In the genomic region with DNA sequence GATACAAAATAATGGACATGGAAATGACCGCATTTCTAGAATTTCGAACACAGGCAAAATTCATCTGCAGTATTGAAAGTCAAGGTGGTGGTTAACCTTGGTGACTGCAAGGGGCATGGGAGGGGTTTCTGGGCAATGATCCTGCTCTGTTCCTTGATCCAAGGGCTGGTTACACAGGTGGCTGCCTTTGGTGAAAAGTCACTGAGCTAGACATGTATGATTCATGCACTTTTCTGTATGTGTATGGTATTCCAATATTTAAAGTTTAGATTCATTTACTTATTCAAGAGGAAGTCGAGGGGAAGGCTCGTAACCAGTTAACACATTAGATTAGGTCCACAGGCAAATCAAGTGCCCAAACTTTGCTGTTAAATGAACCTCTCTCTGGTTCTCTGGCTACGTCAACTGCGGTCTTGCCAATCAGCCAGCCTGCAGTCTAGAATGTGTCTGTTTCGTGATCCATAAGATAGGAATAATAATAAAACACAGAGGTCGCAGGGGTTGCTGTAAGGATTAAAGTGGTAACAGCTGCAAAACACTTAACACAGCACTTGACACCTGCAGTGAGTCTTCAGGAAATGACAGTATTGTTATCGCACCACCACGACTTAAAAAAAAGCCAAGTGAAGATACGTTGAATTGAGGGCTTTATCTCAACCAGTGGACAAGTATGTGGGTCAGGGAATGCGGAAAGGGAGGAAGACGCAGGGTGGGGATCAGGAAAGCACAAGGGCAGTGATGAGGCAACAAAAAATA, we compare ENCODE assay signal across 13 cellular contexts.
A peak's percentile ranks its signal among the peaks of the same experiment; 100 is the strongest.
DNase-seq lines count a peak whose midpoint lies in the region; ATAC-seq lines count a peak whose summit lies in the region.
"Had no signal": no experiment of that assay in that cellular context is flagged by ENCODE, and none has a peak within 500 bp of the region (broad histone marks: within the 10 kb centered on the region; RNA-seq: fewer than 3 reads in every experiment).

No MANE protein-coding gene starts in this region.

- H3K27ac Mint-ChIP-seq in T-cell, result peak overlapping the region in 1 of 2 donors; percentile 22
- H3K27ac Mint-ChIP-seq in stimulated activated memory B cell treated with anti-CD40 and anti-IgM and Interleukin-4, amounts not matched to agents 10 μg/mL and 1 μg/mL and 100 μg/mL, for 72 hours, result peak overlapping the region; percentile 53
- H3K27ac Mint-ChIP-seq: activated CD4-positive, alpha-beta T cell treated with anti-CD3 and anti-CD28 coated beads for 36 hours; activated T-cell treated with anti-CD3 and anti-CD28 coated beads, Interleukin-2, amount 50 U/mL, for 72 hours had no signal

- no peaks in the 10 kb centered on the region for H3K36me3 Mint-ChIP-seq in T-cell
- peaks cover 62% of the 10 kb centered on the region for H3K36me3 Mint-ChIP-seq in stimulated activated memory B cell treated with anti-CD40 and anti-IgM and Interleukin-4, amounts not matched to agents 10 μg/mL and 1 μg/mL and 100 μg/mL, for 72 hours

- peaks cover 13 to 17% (median 15%) of the 10 kb centered on the region in 3 donors for H3K4me1 Mint-ChIP-seq in T-cell
- H3K4me1 Mint-ChIP-seq in stimulated activated memory B cell treated with anti-CD40 and anti-IgM and Interleukin-4, amounts not matched to agents 10 μg/mL and 1 μg/mL and 100 μg/mL, for 72 hours, result peaks cover 77% of the 10 kb centered on the region
- H3K4me1 Mint-ChIP-seq: activated CD4-positive, alpha-beta T cell treated with anti-CD3 and anti-CD28 coated beads for 36 hours had no signal

- CTCF ChIA-PET in T-cell (lab: Charles Lee), result no interaction called here

- POLR2A ChIA-PET in T-cell (lab: Charles Lee), result no interaction called here

- peak overlapping the region in 2 of 3 donors; percentile 11 to 17 for H3K4me3 Mint-ChIP-seq in T-cell
- H3K4me3 Mint-ChIP-seq in stimulated activated memory B cell treated with anti-CD40 and anti-IgM and Interleukin-4, amounts not matched to agents 10 μg/mL and 1 μg/mL and 100 μg/mL, for 72 hours, result peak overlapping the region; percentile 10
- H3K4me3 Mint-ChIP-seq: activated CD4-positive, alpha-beta T cell treated with anti-CD3 and anti-CD28 coated beads for 36 hours had no signal

- DNase-seq in activated T-cell treated with anti-CD3 and anti-CD28 coated beads for 24 hours (ENCODE audit: low read depth) (peak; percentile 2), activated T-cell treated with anti-CD3 and anti-CD28 coated beads for 4 hours (no peak), T-cell (peak in 3 of 34 experiments; percentile 1 to 9 (median 3)), kidney glomerular epithelial cell (lab: John Stamatoyannopoulos, UW) (peak; percentile 10), NK-92 (lab: John Stamatoyannopoulos, UW; ENCODE audit: unreplicated experiment) (no peak), HUDEP-2 (lab: John Stamatoyannopoulos, UW; ENCODE audit: unreplicated experiment in 76 of 76) (no peak)
- DNase-seq: activated CD4-positive, alpha-beta T cell treated with anti-CD3 and anti-CD28 coated beads for 36 hours; activated T-cell treated with anti-CD3 and anti-CD28 coated beads, Interleukin-2, amount 50 U/mL, for 72 hours; aorta; left colon; T-helper 1 cell had no signal

- peaks cover 0 to 11% of the 10 kb centered on the region in 2 donors for H3K27me3 Mint-ChIP-seq in T-cell
- no peaks in the 10 kb centered on the region for H3K27me3 Mint-ChIP-seq in stimulated activated memory B cell treated with anti-CD40 and anti-IgM and Interleukin-4, amounts not matched to agents 10 μg/mL and 1 μg/mL and 100 μg/mL, for 72 hours

- H3K9me3 Mint-ChIP-seq in T-cell, result no peaks in the 10 kb centered on the region
- no peaks in the 10 kb centered on the region for H3K9me3 Mint-ChIP-seq in stimulated activated memory B cell treated with anti-CD40 and anti-IgM and Interleukin-4, amounts not matched to agents 10 μg/mL and 1 μg/mL and 100 μg/mL, for 72 hours
- H3K9me3 Mint-ChIP-seq: activated T-cell treated with anti-CD3 and anti-CD28 coated beads, Interleukin-2, amount 50 U/mL, for 72 hours had no signal

- ATAC-seq in T-cell (replicated peaks in 1 of 4) (peak in 2 of 4 experiments; percentile 32 to 44), GM18502 (IDR thresholded peaks at IDR 0.05; ENCODE audit: poor library complexity, unreplicated experiment) (no peak)
- no peak for ATAC-seq in stimulated activated memory B cell treated with anti-CD40 and anti-IgM and Interleukin-4, amounts not matched to agents 10 μg/mL and 1 μg/mL and 100 μg/mL, for 72 hours
- ATAC-seq: activated CD4-positive, alpha-beta T cell treated with anti-CD3 and anti-CD28 coated beads for 36 hours; activated T-cell treated with anti-CD3 and anti-CD28 coated beads, Interleukin-2, amount 50 U/mL, for 72 hours; left colon had no signal

Comparison
In these comparisons a context has a peak if more than half of its experiments do, and no peak if none do; other contexts are left out.
1. DNase-seq: peak in activated T-cell treated with anti-CD3 and anti-CD28 coated beads for 24 hours (single experiment) and kidney glomerular epithelial cell (single experiment); none in activated T-cell treated with anti-CD3 and anti-CD28 coated beads for 4 hours (single experiment), NK-92 (single experiment) and HUDEP-2 (0 of 76).